Comparison of ENCODE assay signal across 19 cellular contexts in the genomic region with DNA sequence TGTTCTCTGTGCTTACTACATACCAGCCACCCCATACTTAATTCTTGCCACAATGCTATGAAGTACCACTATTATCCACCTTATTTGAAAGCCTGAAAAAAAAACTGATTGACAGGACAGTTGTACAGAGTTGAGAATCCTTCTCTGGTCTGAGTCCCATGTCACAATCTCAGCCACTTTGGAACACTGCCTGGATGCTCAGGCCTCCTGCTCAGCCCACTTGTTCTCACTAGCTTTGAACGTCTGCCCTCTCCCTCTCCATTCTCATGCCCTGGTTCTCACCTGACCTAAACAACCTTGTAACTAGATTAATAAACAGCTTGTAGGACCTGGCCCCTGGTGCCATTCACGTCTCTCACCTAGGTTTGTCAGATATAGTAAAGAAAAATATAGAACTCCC. TPM values are rescaled to one million over a fixed set of nuclear protein-coding genes. Genes with fewer than 3 reads are reported as not detected.
DNase-seq lines count a peak whose midpoint lies in the region; ATAC-seq and TF ChIP-seq lines count a peak whose summit lies in the region.
"Had no signal": no experiment of that assay in that cellular context is flagged by ENCODE, and none has a peak within 500 bp of the region (broad histone marks: within the 10 kb centered on the region; RNA-seq: fewer than 3 reads in every experiment).

No MANE protein-coding gene starts in this region.

- no peak overlapping the region for H3K27ac ChIP-seq in CD4-positive, CD25-positive, alpha-beta regulatory T cell (ENCODE audit: insufficient read depth, low read length, poor library complexity, severe bottlenecking)
- H3K27ac ChIP-seq in foreskin keratinocyte = no peak overlapping the region
- H3K27ac ChIP-seq: C4-2B, KMS-11 had no signal

- H3K4me3 ChIP-seq in CD4-positive, CD25-positive, alpha-beta regulatory T cell (ENCODE audit: low read depth, low read length) = no peak overlapping the region

- H3K36me3 ChIP-seq in CD4-positive, CD25-positive, alpha-beta regulatory T cell (ENCODE audit: control insufficient read depth, insufficient read depth, low read length) = no peaks in the 10 kb centered on the region

- no peak for TF ChIP-seq CTCF in foreskin keratinocyte (conservative IDR thresholded peaks at IDR 0.05)

- peak overlapping the region; percentile 8 for H3K27ac Mint-ChIP-seq in activated CD4-positive, alpha-beta T cell treated with anti-CD3 and anti-CD28 coated beads, Interleukin-2, amount 10 ng/mL, durations not matched to agents 24 days and 14 days
- H3K27ac Mint-ChIP-seq in CD4-positive, CD25-positive, alpha-beta regulatory T cell = peak overlapping the region in 2 of 3 donors; percentile 12 to 15
- H3K27ac Mint-ChIP-seq in activated T-helper 2 cell treated with anti-CD3 and anti-CD28 coated beads, Interferon-gamma antibody, Interleukin-2, Interleukin-4, amounts not matched to agents 10 μg/mL and 5 μg/mL and 100 μg/mL, durations not matched to agents 14 hours and 24 hours and 36 hours = peak overlapping the region; percentile 29

- no peaks in the 10 kb centered on the region for H3K27me3 Mint-ChIP-seq in activated CD4-positive, alpha-beta T cell treated with anti-CD3 and anti-CD28 coated beads, Interleukin-2, amount 10 ng/mL, durations not matched to agents 24 days and 14 days
- H3K27me3 Mint-ChIP-seq in CD4-positive, CD25-positive, alpha-beta regulatory T cell = no peaks in the 10 kb centered on the region
- no peaks in the 10 kb centered on the region for H3K27me3 Mint-ChIP-seq in activated T-helper 2 cell treated with anti-CD3 and anti-CD28 coated beads, Interferon-gamma antibody, Interleukin-2, Interleukin-4, amounts not matched to agents 10 μg/mL and 5 μg/mL and 100 μg/mL, durations not matched to agents 14 hours and 24 hours and 36 hours (ENCODE audit: low read depth)

- H3K36me3 Mint-ChIP-seq in activated CD4-positive, alpha-beta T cell treated with anti-CD3 and anti-CD28 coated beads, Interleukin-2, amount 10 ng/mL, durations not matched to agents 24 days and 14 days (ENCODE audit: low read depth) = no peaks in the 10 kb centered on the region
- no peaks in the 10 kb centered on the region for H3K36me3 Mint-ChIP-seq in CD4-positive, CD25-positive, alpha-beta regulatory T cell
- H3K36me3 Mint-ChIP-seq in activated T-helper 2 cell treated with anti-CD3 and anti-CD28 coated beads, Interferon-gamma antibody, Interleukin-2, Interleukin-4, amounts not matched to agents 10 μg/mL and 5 μg/mL and 100 μg/mL, durations not matched to agents 14 hours and 24 hours and 36 hours (ENCODE audit: low read depth) = no peaks in the 10 kb centered on the region

- H3K9me3 Mint-ChIP-seq in activated CD4-positive, alpha-beta T cell treated with anti-CD3 and anti-CD28 coated beads, Interleukin-2, amount 10 ng/mL, durations not matched to agents 24 days and 14 days = no peaks in the 10 kb centered on the region
- no peaks in the 10 kb centered on the region for H3K9me3 Mint-ChIP-seq in CD4-positive, CD25-positive, alpha-beta regulatory T cell
- H3K9me3 Mint-ChIP-seq in activated T-helper 2 cell treated with anti-CD3 and anti-CD28 coated beads, Interferon-gamma antibody, Interleukin-2, Interleukin-4, amounts not matched to agents 10 μg/mL and 5 μg/mL and 100 μg/mL, durations not matched to agents 14 hours and 24 hours and 36 hours = no peaks in the 10 kb centered on the region

- no peak overlapping the region for H3K4me3 Mint-ChIP-seq in activated CD4-positive, alpha-beta T cell treated with anti-CD3 and anti-CD28 coated beads, Interleukin-2, amount 10 ng/mL, durations not matched to agents 24 days and 14 days
- no peak overlapping the region for H3K4me3 Mint-ChIP-seq in CD4-positive, CD25-positive, alpha-beta regulatory T cell
- no peak overlapping the region for H3K4me3 Mint-ChIP-seq in activated T-helper 2 cell treated with anti-CD3 and anti-CD28 coated beads, Interferon-gamma antibody, Interleukin-2, Interleukin-4, amounts not matched to agents 10 μg/mL and 5 μg/mL and 100 μg/mL, durations not matched to agents 14 hours and 24 hours and 36 hours (ENCODE audit: low read depth)

- DNase-seq in activated CD4-positive, alpha-beta T cell treated with anti-CD3 and anti-CD28 coated beads, Interleukin-2, amount 10 ng/mL, durations not matched to agents 24 days and 14 days = no peak
- no peak for DNase-seq in activated CD4-positive, alpha-beta T cell treated with anti-CD3 and anti-CD28 coated beads, Interleukin-2, amount 50 U/mL, for 4 hours
- DNase-seq in CD4-positive, CD25-positive, alpha-beta regulatory T cell = no peak
- no peak for DNase-seq in activated T-helper 2 cell treated with anti-CD3 and anti-CD28 coated beads, Interferon-gamma antibody, Interleukin-2, Interleukin-4, amounts not matched to agents 10 μg/mL and 5 μg/mL and 100 μg/mL, durations not matched to agents 14 hours and 24 hours and 36 hours (ENCODE audit: low spot score)
- DNase-seq in left lobe of liver (ENCODE audit: low spot score) = no peak
- no peak for DNase-seq in RPMI8226
- DNase-seq in foreskin keratinocyte = no peak
- no peak for DNase-seq in iPS-NIHi11 (ENCODE audit: low spot score)
- DNase-seq: DMS53, NCI-H1105, NCI-H146, NCI-H2029, NCI-H345, NCI-H524, NCI-H774, OCI-M1, SHP77 had no signal

- intact Hi-C loops in activated CD4-positive, alpha-beta T cell treated with anti-CD3 and anti-CD28 coated beads, Interleukin-2, amount 10 ng/mL, durations not matched to agents 24 days and 14 days (cut with micrococcal nuclease) = no loop called here
- intact Hi-C loops in activated T-helper 2 cell treated with anti-CD3 and anti-CD28 coated beads, Interferon-gamma antibody, Interleukin-2, Interleukin-4, amounts not matched to agents 10 μg/mL and 5 μg/mL and 100 μg/mL, durations not matched to agents 14 hours and 24 hours and 36 hours (cut with micrococcal nuclease) = no loop called here

- no peaks in the 10 kb centered on the region for H3K27me3 ChIP-seq in CD4-positive, CD25-positive, alpha-beta regulatory T cell (ENCODE audit: control insufficient read depth, insufficient read depth, low read length)
- H3K27me3 ChIP-seq in foreskin keratinocyte = peaks cover 12% of the 10 kb centered on the region

- H3K4me1 ChIP-seq in CD4-positive, CD25-positive, alpha-beta regulatory T cell (ENCODE audit: control insufficient read depth, insufficient read depth, low read length, poor library complexity, severe bottlenecking) = peaks cover 5% of the 10 kb centered on the region
- no peaks in the 10 kb centered on the region for H3K4me1 ChIP-seq in foreskin keratinocyte

- ATAC-seq in CD4-positive, CD25-positive, alpha-beta regulatory T cell (ENCODE audit: low read depth in 2 of 2) = no peak
- peak; percentile 35 for ATAC-seq in left lobe of liver
- no peak for ATAC-seq in foreskin keratinocyte

- no peaks in the 10 kb centered on the region for H3K9me3 ChIP-seq in CD4-positive, CD25-positive, alpha-beta regulatory T cell (ENCODE audit: control insufficient read depth in 2 of 2, low read length in 2 of 2)

- peaks cover 22% of the 10 kb centered on the region for H3K4me1 Mint-ChIP-seq in activated CD4-positive, alpha-beta T cell treated with anti-CD3 and anti-CD28 coated beads, Interleukin-2, amount 10 ng/mL, durations not matched to agents 24 days and 14 days
- peaks cover 0 to 6% (median 4%) of the 10 kb centered on the region in 4 donors for H3K4me1 Mint-ChIP-seq in CD4-positive, CD25-positive, alpha-beta regulatory T cell
- H3K4me1 Mint-ChIP-seq in activated T-helper 2 cell treated with anti-CD3 and anti-CD28 coated beads, Interferon-gamma antibody, Interleukin-2, Interleukin-4, amounts not matched to agents 10 μg/mL and 5 μg/mL and 100 μg/mL, durations not matched to agents 14 hours and 24 hours and 36 hours (ENCODE audit: low read depth) = peaks cover 33% of the 10 kb centered on the region

RNA-seq across cellular contexts. Expression of gene TRIM69, which starts 53.9 kb away (rescaled TPM):
- 38.6 and 42.7 TPM in 2 replicates for total RNA-seq in activated CD4-positive, alpha-beta T cell treated with anti-CD3 and anti-CD28 coated beads, Interleukin-2, amount 10 ng/mL, durations not matched to agents 24 days and 14 days
- 50.5 TPM for total RNA-seq in CD4-positive, CD25-positive, alpha-beta regulatory T cell
- 10 to 100 TPM; 38.1 to 61.5 (median 55.7) TPM for polyA plus RNA-seq in CD4-positive, CD25-positive, alpha-beta regulatory T cell
- total RNA-seq in activated T-helper 2 cell treated with anti-CD3 and anti-CD28 coated beads, Interferon-gamma antibody, Interleukin-2, Interleukin-4, amounts not matched to agents 10 μg/mL and 5 μg/mL and 100 μg/mL, durations not matched to agents 14 hours and 24 hours and 36 hours = 70.8 and 75.1 TPM in 2 replicates
- 5.2 TPM for total RNA-seq in left lobe of liver
- total RNA-seq in foreskin keratinocyte = 10.2 and 11.9 TPM in 2 replicates
- polyA plus RNA-seq in foreskin keratinocyte = 7.6 and 8.6 TPM in 2 replicates
